ENCODE assay signal across 16 cellular contexts in genomic region chr17:33267279-33267790, GRCh38. TPM values are rescaled to one million over a fixed set of nuclear protein-coding genes. Genes with fewer than 3 reads are reported as not detected.
A peak's percentile ranks its signal among the peaks of the same experiment; 100 is the strongest.
DNase-seq lines count a peak whose midpoint lies in the region; ATAC-seq and TF ChIP-seq lines count a peak whose summit lies in the region.
"Had no signal": no experiment of that assay in that cellular context is flagged by ENCODE, and none has a peak within 500 bp of the region (broad histone marks: within the 10 kb centered on the region; RNA-seq: fewer than 3 reads in every experiment).

No MANE protein-coding gene starts in this region.

- H3K27me3 ChIP-seq in RWPE2 (ENCODE audit: insufficient read depth, poor library complexity, severe bottlenecking) (no peaks in the 10 kb centered on the region), thyroid gland (no peaks in the 10 kb centered on the region)

- 75 to 78% methylated on average over 6 of the region's 6 CpGs for WGBS in thyroid gland, 2 donors

- intact Hi-C loops in thyroid gland (cut with DNase I) = no loop called here

- H3K27ac ChIP-seq in RWPE2 (ENCODE audit: poor library complexity, severe bottlenecking) (peak overlapping the region; percentile 93), thyroid gland (no peak overlapping the region)

- peaks cover 17% of the 10 kb centered on the region for H3K4me1 ChIP-seq in RWPE2 (ENCODE audit: insufficient read depth, poor library complexity, severe bottlenecking)
- H3K4me1 ChIP-seq in thyroid gland = no peaks in the 10 kb centered on the region

- H3K36me3 ChIP-seq in RWPE2 (ENCODE audit: low read depth) (no peaks in the 10 kb centered on the region), thyroid gland (no peaks in the 10 kb centered on the region)

- DNase-seq in GM04503 (ENCODE audit: low read depth) (peak; percentile 42), RWPE2 (ENCODE audit: low spot score) (no peak), fibroblast of gingiva (ENCODE audit: low read depth) (peak; percentile 60), skeletal muscle cell (ENCODE audit: low read depth) (peak; percentile 79), thyroid gland (no peak), NCI-H1048 (lab: John Stamatoyannopoulos, UW) (no peak)
- DNase-seq: activated CD4-positive, CD25-positive, alpha-beta regulatory T cell; activated T-cell treated with anti-CD3 and anti-CD28 coated beads, Interleukin-2, amount 50 U/mL, for 24 hours; anterior cingulate cortex; COR-L47; NCI-H146; NCI-H774; right cardiac atrium; substantia nigra had no signal

- H3K4me3 ChIP-seq in RWPE2 (ENCODE audit: severe bottlenecking) (no peak overlapping the region), skeletal muscle cell (ENCODE audit: low read depth, low read length) (no peak overlapping the region), thyroid gland (replicated peaks in 1 of 3) (no peak overlapping the region)

- H3K9me3 ChIP-seq in RWPE2 (ENCODE audit: severe bottlenecking) (no peaks in the 10 kb centered on the region), thyroid gland (no peaks in the 10 kb centered on the region)

- no peak for TF ChIP-seq POLR2A in thyroid gland (IDR thresholded peaks at IDR 0.05)

- ATAC-seq in RWPE2 (ENCODE audit: low read depth) (peak; percentile 98), HG03280 (IDR thresholded peaks at IDR 0.05; ENCODE audit: unreplicated experiment) (no peak), GM19467 (IDR thresholded peaks at IDR 0.05; ENCODE audit: unreplicated experiment) (no peak)
- ATAC-seq: right cardiac atrium had no signal

- TF ChIP-seq CTCF in RWPE2 (IDR thresholded peaks at IDR 0.05; ENCODE audit: poor library complexity, severe bottlenecking) (no peak), thyroid gland (IDR thresholded peaks at IDR 0.05) (no peak)

RNA-seq across cellular contexts. Expression of gene ASIC2, which starts 25.8 kb away (rescaled TPM):
- total RNA-seq in thyroid gland = not detected
- total RNA-seq: right cardiac atrium had no signal

Comparison
In these comparisons a context has a peak if more than half of its experiments do, and no peak if none do; other contexts are left out.
1. DNase-seq: peak in GM04503 (single experiment), fibroblast of gingiva (single experiment) and skeletal muscle cell (single experiment); none in RWPE2 (single experiment), thyroid gland (0 of 2) and NCI-H1048 (single experiment).